Comparison of ENCODE assay signal across 18 cellular contexts in the genomic region with DNA sequence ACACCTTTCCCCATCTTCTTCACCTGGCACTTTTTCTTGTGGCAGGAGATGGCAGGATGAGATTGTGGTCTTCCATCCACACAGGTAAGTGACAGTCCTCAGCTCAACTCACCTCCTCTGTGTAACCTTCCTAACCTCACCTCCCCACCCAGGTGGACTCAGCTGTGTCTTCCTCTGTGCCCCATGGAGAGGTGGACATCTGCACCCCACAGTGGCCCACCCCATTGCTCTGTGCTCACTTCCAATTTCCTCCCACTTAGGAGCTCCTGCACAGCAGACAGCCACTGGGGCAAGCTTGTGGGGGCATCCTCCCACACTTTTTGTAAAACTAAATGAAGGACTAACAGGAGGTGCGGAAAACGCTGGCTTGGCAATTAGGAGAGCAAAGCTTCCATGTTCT.
DNase-seq lines count a peak whose midpoint lies in the region; ATAC-seq and TF ChIP-seq lines count a peak whose summit lies in the region.
"Had no signal": no experiment of that assay in that cellular context is flagged by ENCODE, and none has a peak within 500 bp of the region (broad histone marks: within the 10 kb centered on the region; RNA-seq: fewer than 3 reads in every experiment).

No MANE protein-coding gene starts in this region.

- intact Hi-C loops in natural killer cell (cut with micrococcal nuclease) = no loop called here

- no peaks in the 10 kb centered on the region for H3K9me3 Mint-ChIP-seq in natural killer cell
- H3K9me3 Mint-ChIP-seq in natural killer cell treated with Interleukin-12 subunit alpha and Interleukin-12 subunit beta and Interleukin-15 and Interleukin-18, amount 100 ng/mL, for 72 hours = no peaks in the 10 kb centered on the region
- H3K9me3 Mint-ChIP-seq in osteocyte (ENCODE audit: unreplicated experiment) = no peaks in the 10 kb centered on the region
- H3K9me3 Mint-ChIP-seq: CD8-positive, alpha-beta T cell had no signal

- ATAC-seq in natural killer cell = no peak
- ATAC-seq in natural killer cell treated with Interleukin-12 subunit alpha and Interleukin-12 subunit beta and Interleukin-15 and Interleukin-18, amount 100 ng/mL, for 72 hours = no peak
- no peak for ATAC-seq in GM19023 (IDR thresholded peaks at IDR 0.05; ENCODE audit: unreplicated experiment)
- no peak for ATAC-seq in GM21367 (IDR thresholded peaks at IDR 0.05; ENCODE audit: unreplicated experiment)
- ATAC-seq: A549; CD8-positive, alpha-beta T cell; GM23338 had no signal

- H3K4me3 Mint-ChIP-seq in natural killer cell (peak overlapping the region; percentile 50), osteocyte (ENCODE audit: unreplicated experiment) (no peak overlapping the region)
- H3K4me3 Mint-ChIP-seq in natural killer cell treated with Interleukin-12 subunit alpha and Interleukin-12 subunit beta and Interleukin-15 and Interleukin-18, amount 100 ng/mL, for 72 hours = no peak overlapping the region
- H3K4me3 Mint-ChIP-seq: CD8-positive, alpha-beta T cell; GM23338; HFFc6 had no signal

- TF ChIP-seq CTCF in natural killer cell (IDR thresholded peaks at IDR 0.05) = no peak
- TF ChIP-seq CTCF in osteocyte (IDR thresholded peaks at IDR 0.05) = no peak

- H3K27me3 Mint-ChIP-seq in natural killer cell (ENCODE audit: low read depth in 2 of 2) = peaks cover 4 to 10% of the 10 kb centered on the region in 2 donors
- peaks cover 0 to 4% of the 10 kb centered on the region in 2 donors for H3K27me3 Mint-ChIP-seq in natural killer cell treated with Interleukin-12 subunit alpha and Interleukin-12 subunit beta and Interleukin-15 and Interleukin-18, amount 100 ng/mL, for 72 hours
- H3K27me3 Mint-ChIP-seq in osteocyte (ENCODE audit: unreplicated experiment) = peaks cover 47% of the 10 kb centered on the region

- H3K36me3 Mint-ChIP-seq in natural killer cell = no peaks in the 10 kb centered on the region
- peaks cover 4% of the 10 kb centered on the region for H3K36me3 Mint-ChIP-seq in natural killer cell treated with Interleukin-12 subunit alpha and Interleukin-12 subunit beta and Interleukin-15 and Interleukin-18, amount 100 ng/mL, for 72 hours
- no peaks in the 10 kb centered on the region for H3K36me3 Mint-ChIP-seq in osteocyte (ENCODE audit: unreplicated experiment)
- H3K36me3 Mint-ChIP-seq: CD4-positive, CD25-positive, alpha-beta regulatory T cell; CD8-positive, alpha-beta T cell had no signal

- H3K4me1 Mint-ChIP-seq in natural killer cell (peaks cover 36 to 38% of the 10 kb centered on the region in 2 donors), osteocyte (ENCODE audit: unreplicated experiment) (no peaks in the 10 kb centered on the region)
- peaks cover 34 to 38% of the 10 kb centered on the region in 2 donors for H3K4me1 Mint-ChIP-seq in natural killer cell treated with Interleukin-12 subunit alpha and Interleukin-12 subunit beta and Interleukin-15 and Interleukin-18, amount 100 ng/mL, for 72 hours (ENCODE audit: low read depth in 2 of 2)
- H3K4me1 Mint-ChIP-seq: GM23338 had no signal

- DNase-seq in natural killer cell (no peak), islet precursor cell (peak; percentile 37), osteocyte (ENCODE audit: extremely low spot score, unreplicated experiment) (peak; percentile 80)
- no peak for DNase-seq in natural killer cell treated with Interleukin-12 subunit alpha and Interleukin-12 subunit beta and Interleukin-15 and Interleukin-18, amount 100 ng/mL, for 72 hours (ENCODE audit: low spot score)
- DNase-seq: ACHN; AML-193; BE2C; C1 segment of cervical spinal cord; Caco-2; CD4-positive, CD25-positive, alpha-beta regulatory T cell; DMS153; DND-41; HFFc6 had no signal

- H3K27ac Mint-ChIP-seq in natural killer cell (peak overlapping the region in 1 of 2 donors; percentile 42), osteocyte (ENCODE audit: unreplicated experiment) (no peak overlapping the region)
- H3K27ac Mint-ChIP-seq in natural killer cell treated with Interleukin-12 subunit alpha and Interleukin-12 subunit beta and Interleukin-15 and Interleukin-18, amount 100 ng/mL, for 72 hours = peak overlapping the region in 1 of 2 donors; percentile 69
- H3K27ac Mint-ChIP-seq: CD8-positive, alpha-beta T cell; GM23338; HFFc6 had no signal

Comparison
In these comparisons a context has a peak if more than half of its experiments do, and no peak if none do; other contexts are left out.
1. DNase-seq: peak in islet precursor cell (single experiment) and osteocyte (single experiment); none in natural killer cell (single experiment) and natural killer cell treated with Interleukin-12 subunit alpha and Interleukin-12 subunit beta and Interleukin-15 and Interleukin-18, amount 100 ng/mL, for 72 hours (single experiment).